In the genomic region with DNA sequence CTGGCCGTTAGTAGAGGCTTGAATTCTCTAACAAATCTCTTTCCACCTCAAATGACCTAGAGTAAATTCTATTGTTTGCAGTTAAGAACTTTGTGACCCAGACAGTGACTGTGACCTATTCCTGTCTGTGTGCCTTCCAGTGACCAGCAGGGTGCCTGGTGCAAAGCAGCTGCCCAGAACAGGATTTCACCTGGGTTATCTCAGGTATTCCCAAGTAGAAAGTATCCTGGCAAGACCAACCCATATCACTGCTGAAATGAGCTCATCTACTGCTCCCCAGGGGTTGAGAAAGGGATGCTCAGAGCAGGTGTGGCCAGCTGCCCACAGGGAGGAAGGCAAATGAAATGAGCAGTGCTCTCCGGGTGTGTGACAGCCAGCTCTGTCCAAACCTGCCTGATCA, we compare ENCODE assay signal across 33 cellular contexts. TPM values are rescaled to one million over a fixed set of nuclear protein-coding genes. Genes with fewer than 3 reads are reported as not detected.
A peak's percentile ranks its signal among the peaks of the same experiment; 100 is the strongest.
DNase-seq lines count a peak whose midpoint lies in the region; ATAC-seq and TF ChIP-seq lines count a peak whose summit lies in the region.
"Had no signal": no experiment of that assay in that cellular context is flagged by ENCODE, and none has a peak within 500 bp of the region (broad histone marks: within the 10 kb centered on the region; RNA-seq: fewer than 3 reads in every experiment).

No MANE protein-coding gene starts in this region.

- H3K9me3 ChIP-seq in Loucy (ENCODE audit: insufficient read depth, low read depth, low read length), result no peaks in the 10 kb centered on the region
- no peaks in the 10 kb centered on the region for H3K9me3 ChIP-seq in PC-3 (ENCODE audit: low read length)
- no peaks in the 10 kb centered on the region for H3K9me3 ChIP-seq in CD8-positive, alpha-beta memory T cell (ENCODE audit: low read length)
- H3K9me3 ChIP-seq: BLaER1 treated with 17β-estradiol and CSF1 and Interleukin-3, amounts not matched to agents 10 nM and 100 nM; breast epithelium; esophagus muscularis mucosa; gastrocnemius medialis; spleen had no signal

- H3F3A ChIP-seq in Loucy (ENCODE audit: low read depth) (no peaks in the 10 kb centered on the region), PC-3 (ENCODE audit: low read length, unreplicated experiment) (no peaks in the 10 kb centered on the region)

- H2AFZ ChIP-seq in Loucy (ENCODE audit: low read length) (no peak overlapping the region), PC-3 (ENCODE audit: low read length) (no peak overlapping the region)

- no peaks in the 10 kb centered on the region for H3K27me3 ChIP-seq in Loucy (ENCODE audit: insufficient read depth, low read length, poor library complexity, severe bottlenecking)
- no peaks in the 10 kb centered on the region; the same call in 1 of the 2 replicates for H3K27me3 ChIP-seq in PC-3 (ENCODE audit: low read length)
- H3K27me3 ChIP-seq in CD8-positive, alpha-beta memory T cell (ENCODE audit: insufficient read depth, low read length, poor library complexity, severe bottlenecking), result no peaks in the 10 kb centered on the region
- H3K27me3 ChIP-seq: BLaER1 treated with 17β-estradiol and CSF1 and Interleukin-3, amounts not matched to agents 10 nM and 100 nM; breast epithelium had no signal

- peaks cover 5 to 17% of the 10 kb centered on the region in 2 donors for H3K27me3 Mint-ChIP-seq in CD8-positive, alpha-beta memory T cell

- no peak overlapping the region for H3K4me3 Mint-ChIP-seq in CD8-positive, alpha-beta memory T cell
- H3K4me3 Mint-ChIP-seq: activated naive CD4-positive, alpha-beta T cell treated with anti-CD3 and anti-CD28 coated beads, Interleukin-2, amount 10 ng/mL, durations not matched to agents 7 days and 5 days; activated T-cell treated with anti-CD3 and anti-CD28 coated beads, Interleukin-2, amount 50 U/mL, for 72 hours; nephron; stimulated activated effector memory CD8-positive, alpha-beta T cell treated with anti-CD3 and anti-CD28 coated beads, Interleukin-12 subunit alpha, Interleukin-12 subunit beta, amount 100 ng/mL, for 72 hours had no signal

- DNase-seq in DMS53 (lab: John Stamatoyannopoulos, UW), result peak; percentile 79
- DNase-seq in PC-3, result peak; percentile 4
- no peak for DNase-seq in left lobe of liver (ENCODE audit: low spot score)
- DNase-seq in activated CD4-positive, alpha-beta T cell treated with anti-CD3 and anti-CD28 coated beads, Interleukin-2, amount 50 U/mL, for 48 hours, result no peak
- DNase-seq in CD8-positive, alpha-beta memory T cell, result no peak
- DNase-seq in NCI-H1694 (lab: John Stamatoyannopoulos, UW), result no peak
- DNase-seq: activated CD4-positive, alpha-beta T cell treated with anti-CD3 and anti-CD28 coated beads for 48 hours; activated naive CD4-positive, alpha-beta T cell treated with anti-CD3 and anti-CD28 coated beads, Interleukin-2, amount 10 ng/mL, durations not matched to agents 7 days and 5 days; activated T-cell treated with anti-CD3 and anti-CD28 coated beads, Interleukin-2, amount 50 U/mL, for 72 hours; amniotic stem cell; effector CD8-positive, alpha-beta T cell; EL; gastrocnemius medialis; hippocampal formation; KBM-7; left ventricle myocardium superior; NCI-H2029; NCI-H82; retina; spleen; stimulated activated CD4-positive, alpha-beta T cell treated with anti-CD3 and anti-CD28 coated beads, Interleukin-2, amount 100 ng/mL, for 48 hours; substantia nigra had no signal

- no peaks in the 10 kb centered on the region for H3K36me3 ChIP-seq in Loucy (ENCODE audit: insufficient read depth, low read length)
- no peaks in the 10 kb centered on the region for H3K36me3 ChIP-seq in PC-3 (ENCODE audit: low read depth, low read length)
- H3K36me3 ChIP-seq in CD8-positive, alpha-beta memory T cell (ENCODE audit: insufficient read depth, low read length), result no peaks in the 10 kb centered on the region
- H3K36me3 ChIP-seq: BLaER1 treated with 17β-estradiol and CSF1 and Interleukin-3, amounts not matched to agents 10 nM and 100 nM; breast epithelium; esophagus muscularis mucosa; gastrocnemius medialis; spleen had no signal

- H3K4me1 ChIP-seq in Loucy (ENCODE audit: insufficient read depth, low read length, poor library complexity, severe bottlenecking), result peaks cover 24% of the 10 kb centered on the region
- H3K4me1 ChIP-seq in PC-3 (ENCODE audit: insufficient read depth, low read length), result 0 out of 2 replicates have a peak, but pooled peaks cover 4% of the 10 kb centered on the region
- H3K4me1 ChIP-seq in CD8-positive, alpha-beta memory T cell (ENCODE audit: insufficient read depth, low read length), result no peaks in the 10 kb centered on the region
- H3K4me1 ChIP-seq: breast epithelium, gastrocnemius medialis, spleen had no signal

- no peaks in the 10 kb centered on the region for H3K79me2 ChIP-seq in Loucy (ENCODE audit: insufficient read depth, low read length)
- H3K79me2 ChIP-seq in PC-3 (ENCODE audit: low read length), result no peaks in the 10 kb centered on the region

- CTCF ChIA-PET in PC-3 (lab: Charles Lee), result no interaction called here
- CTCF ChIA-PET in CD8-positive, alpha-beta memory T cell (lab: Charles Lee), result no interaction called here

- ATAC-seq in PC-3, result no peak
- peak; percentile 95 for ATAC-seq in left lobe of liver
- ATAC-seq: activated T-cell treated with anti-CD3 and anti-CD28 coated beads, Interleukin-2, amount 50 U/mL, for 72 hours; gastrocnemius medialis; left ventricle myocardium superior; SK-N-SH treated with all-trans-retinoic acid at 6 μM for 48 hours had no signal

- POLR2A ChIA-PET in PC-3 (lab: Charles Lee; ENCODE audit: unreplicated experiment), result no interaction called here
- POLR2A ChIA-PET in CD8-positive, alpha-beta memory T cell (lab: Charles Lee), result no interaction called here

- H3K9ac ChIP-seq in Loucy (ENCODE audit: low read depth, low read length, poor library complexity, severe bottlenecking) (no peak overlapping the region), PC-3 (ENCODE audit: low read length) (no peak overlapping the region)
- H3K9ac ChIP-seq: BLaER1 treated with 17β-estradiol and CSF1 and Interleukin-3, amounts not matched to agents 10 nM and 100 nM had no signal

- H3K4me2 ChIP-seq in Loucy (ENCODE audit: low read depth, low read length, poor library complexity, severe bottlenecking) (no peak overlapping the region), PC-3 (ENCODE audit: low read length) (no peak overlapping the region)
- H3K4me2 ChIP-seq: BLaER1 treated with 17β-estradiol and CSF1 and Interleukin-3, amounts not matched to agents 10 nM and 100 nM had no signal

- H3K36me3 Mint-ChIP-seq in CD8-positive, alpha-beta memory T cell, result no peaks in the 10 kb centered on the region
- H3K36me3 Mint-ChIP-seq: activated naive CD4-positive, alpha-beta T cell treated with anti-CD3 and anti-CD28 coated beads, Interleukin-2, amount 10 ng/mL, durations not matched to agents 7 days and 5 days; stimulated activated effector memory CD8-positive, alpha-beta T cell treated with anti-CD3 and anti-CD28 coated beads, Interleukin-12 subunit alpha, Interleukin-12 subunit beta, amount 100 ng/mL, for 72 hours had no signal

- no peak overlapping the region for H3K27ac Mint-ChIP-seq in CD8-positive, alpha-beta memory T cell
- H3K27ac Mint-ChIP-seq: activated naive CD4-positive, alpha-beta T cell treated with anti-CD3 and anti-CD28 coated beads, Interleukin-2, amount 10 ng/mL, durations not matched to agents 7 days and 5 days; activated T-cell treated with anti-CD3 and anti-CD28 coated beads, Interleukin-2, amount 50 U/mL, for 72 hours; nephron; stimulated activated effector memory CD8-positive, alpha-beta T cell treated with anti-CD3 and anti-CD28 coated beads, Interleukin-12 subunit alpha, Interleukin-12 subunit beta, amount 100 ng/mL, for 72 hours had no signal

- no peaks in the 10 kb centered on the region for H3K9me3 Mint-ChIP-seq in CD8-positive, alpha-beta memory T cell
- H3K9me3 Mint-ChIP-seq: activated naive CD4-positive, alpha-beta T cell treated with anti-CD3 and anti-CD28 coated beads, Interleukin-2, amount 10 ng/mL, durations not matched to agents 7 days and 5 days; activated T-cell treated with anti-CD3 and anti-CD28 coated beads, Interleukin-2, amount 50 U/mL, for 72 hours; nephron; stimulated activated effector memory CD8-positive, alpha-beta T cell treated with anti-CD3 and anti-CD28 coated beads, Interleukin-12 subunit alpha, Interleukin-12 subunit beta, amount 100 ng/mL, for 72 hours had no signal

- H3K4me3 ChIP-seq in Loucy (ENCODE audit: low read length, poor library complexity, severe bottlenecking) (no peak overlapping the region), PC-3 (ENCODE audit: low read length) (no peak overlapping the region)
- H3K4me3 ChIP-seq in CD8-positive, alpha-beta memory T cell (ENCODE audit: low read length), result no peak overlapping the region
- H3K4me3 ChIP-seq: BLaER1 treated with 17β-estradiol and CSF1 and Interleukin-3, amounts not matched to agents 10 nM and 100 nM; breast epithelium; esophagus muscularis mucosa; gastrocnemius medialis; spleen had no signal

- no peak overlapping the region for H3K27ac ChIP-seq in PC-3 (ENCODE audit: low read length)
- no peak overlapping the region for H3K27ac ChIP-seq in CD8-positive, alpha-beta memory T cell (ENCODE audit: low read depth, low read length)
- H3K27ac ChIP-seq: BLaER1 treated with 17β-estradiol and CSF1 and Interleukin-3, amounts not matched to agents 10 nM and 100 nM; breast epithelium; esophagus muscularis mucosa; gastrocnemius medialis; spleen had no signal

- no peaks in the 10 kb centered on the region for H3K9me2 ChIP-seq in Loucy (replicated peaks; ENCODE audit: low read depth, low read length)
- no peaks in the 10 kb centered on the region for H3K9me2 ChIP-seq in PC-3 (replicated peaks; ENCODE audit: low read length)

- TF ChIP-seq CTCF in Loucy (conservative IDR thresholded peaks at IDR 0.05; ENCODE audit: low read length) (peak; percentile 17; the same call in 1 of the 2 replicates), PC-3 (conservative IDR thresholded peaks at IDR 0.05; ENCODE audit: low read depth, low read length) (no peak)

- no TSS peak for BruUV-seq in PC-3 (replicated peaks; lab: Mats Ljungman, UMichigan)

- intact Hi-C loops in PC-3 (cut with micrococcal nuclease), result no loop called here

- no peaks in the 10 kb centered on the region for H4K20me1 ChIP-seq in Loucy (ENCODE audit: insufficient read depth, low read length, poor library complexity, severe bottlenecking)
- no peaks in the 10 kb centered on the region for H4K20me1 ChIP-seq in PC-3 (ENCODE audit: low read length)
- H4K20me1 ChIP-seq: BLaER1 treated with 17β-estradiol and CSF1 and Interleukin-3, amounts not matched to agents 10 nM and 100 nM had no signal

- no peaks in the 10 kb centered on the region for H3K4me1 Mint-ChIP-seq in CD8-positive, alpha-beta memory T cell
- H3K4me1 Mint-ChIP-seq: activated naive CD4-positive, alpha-beta T cell treated with anti-CD3 and anti-CD28 coated beads, Interleukin-2, amount 10 ng/mL, durations not matched to agents 7 days and 5 days; nephron; stimulated activated effector memory CD8-positive, alpha-beta T cell treated with anti-CD3 and anti-CD28 coated beads, Interleukin-12 subunit alpha, Interleukin-12 subunit beta, amount 100 ng/mL, for 72 hours had no signal

RNA-seq across cellular contexts. Expression of a gene that starts 2.1 kb away (rescaled TPM):
- not detected in 2 replicates for total RNA-seq in PC-3 (2014; rRNA removed)
- not detected for total RNA-seq in left lobe of liver
- not detected for total RNA-seq in CD8-positive, alpha-beta memory T cell
- polyA plus RNA-seq in CD8-positive, alpha-beta memory T cell, result not detected
- total RNA-seq: activated T-cell treated with anti-CD3 and anti-CD28 coated beads, Interleukin-2, amount 50 U/mL, for 72 hours; esophagus muscularis mucosa; gastrocnemius medialis; left ventricle myocardium superior; mononuclear cell; OCI-LY7; osteocyte; spleen; T-helper 2 cell treated with Interferon-gamma antibody and Interleukin-4, amounts not matched to agents 100 ng/mL and 5 ng/mL, for 36 hours had no signal
- polyA plus RNA-seq: spleen had no signal

RNA-seq across cellular contexts. Expression of a gene that starts 17.7 kb away (rescaled TPM):
- total RNA-seq in PC-3 (2014; rRNA removed), result 60.0 and 61.7 TPM in 2 replicates
- 192 TPM for total RNA-seq in left lobe of liver
- total RNA-seq in CD8-positive, alpha-beta memory T cell, result 100 to 1,000 TPM; 110 to 113 TPM
- polyA plus RNA-seq in CD8-positive, alpha-beta memory T cell, result 147 TPM

Comparison
In these comparisons a context has a peak if more than half of its experiments do, and no peak if none do; other contexts are left out.
1. DNase-seq: peak in DMS53 (single experiment) and PC-3 (single experiment); none in left lobe of liver (single experiment), activated CD4-positive, alpha-beta T cell treated with anti-CD3 and anti-CD28 coated beads, Interleukin-2, amount 50 U/mL, for 48 hours (0 of 2), CD8-positive, alpha-beta memory T cell (0 of 5) and NCI-H1694 (single experiment).